In genomic region chr12:12725086-12725955, GRCh38 we compare ENCODE assay signal across 8 cellular contexts. TPM values are rescaled to one million over a fixed set of nuclear protein-coding genes. Genes with fewer than 3 reads are reported as not detected.
A peak's percentile ranks its signal among the peaks of the same experiment; 100 is the strongest.
DNase-seq lines count a peak whose midpoint lies in the region; ATAC-seq lines count a peak whose summit lies in the region.

No MANE protein-coding gene starts in this region.

- H3K36me3 ChIP-seq in CD4-positive, alpha-beta memory T cell (ENCODE audit: insufficient read depth, low read length) = peaks cover 11% of the 10 kb centered on the region
- peaks cover 2% of the 10 kb centered on the region for H3K36me3 ChIP-seq in ectodermal cell (ENCODE audit: control insufficient read depth, insufficient read depth, low read length)

- H3K4me3 Mint-ChIP-seq in CD4-positive, alpha-beta memory T cell = peak overlapping the region; percentile 89 to 96 (median 95)
- H3K4me3 Mint-ChIP-seq in activated CD8-positive, alpha-beta T cell treated with anti-CD3 and anti-CD28 coated beads, Interleukin-2, amount 10 ng/mL, durations not matched to agents 7 days and 5 days = peak overlapping the region; percentile 87

- peaks cover 0 to 7% (median 0%) of the 10 kb centered on the region in 8 donors for H3K9me3 Mint-ChIP-seq in CD4-positive, alpha-beta memory T cell
- no peaks in the 10 kb centered on the region for H3K9me3 Mint-ChIP-seq in activated CD8-positive, alpha-beta T cell treated with anti-CD3 and anti-CD28 coated beads, Interleukin-2, amount 10 ng/mL, durations not matched to agents 7 days and 5 days (ENCODE audit: insufficient read depth)

- 0 to 1% methylated on average over 87 to 93 of the region's 93 CpGs for WGBS in ectodermal cell, 2 experiments

- CTCF ChIA-PET in CD4-positive, alpha-beta memory T cell (lab: Charles Lee; ENCODE audit: partially characterized antibody) = interaction anchor here (0.7 to 8.0 kb wide), 12 partner anchors 9 to 375 kb away, joined by 3 to 104 read pairs (median 4); partner anchors contain the start of genes CREBL2 and MANSC1
- CTCF ChIA-PET in activated CD8-positive, alpha-beta T cell treated with anti-CD3 and anti-CD28 coated beads, Interleukin-2, amount 10 ng/mL, durations not matched to agents 7 days and 5 days (lab: Charles Lee) = interaction anchor here (0.6 to 4.7 kb wide), 7 partner anchors 9 to 367 kb away, joined by 3 to 66 read pairs (median 8); partner anchors contain the start of gene CDKN1B

- peaks cover 57% of the 10 kb centered on the region for H3K4me1 ChIP-seq in CD4-positive, alpha-beta memory T cell (ENCODE audit: insufficient read depth, low read length)
- H3K4me1 ChIP-seq in ectodermal cell (ENCODE audit: control insufficient read depth, insufficient read depth, low read length) = peaks cover 6% of the 10 kb centered on the region

- DNase-seq in CD4-positive, alpha-beta memory T cell = peak; percentile 93 to 99 (median 97)
- DNase-seq in HK-2 (ENCODE audit: unreplicated experiment) (peak; percentile 93), NCI-H82 treated with DMSO at 0.1 percent for 48 hours (lab: John Stamatoyannopoulos, UW; ENCODE audit: unreplicated experiment) (peak; percentile 85), lung microvascular endothelial cell (ENCODE audit: low read depth in 2 of 2) (peak; percentile 99 to 100)
- peak; percentile 98 for DNase-seq in activated CD8-positive, alpha-beta T cell treated with anti-CD3 and anti-CD28 coated beads, Interleukin-2, amount 10 ng/mL, durations not matched to agents 7 days and 5 days
- DNase-seq in stimulated activated CD4-positive, alpha-beta T cell treated with anti-CD3 and anti-CD28 coated beads, TNF-alpha, amount 100 ng/mL, for 4 hours (ENCODE audit: low read depth in 3 of 3) = peak; percentile 78 to 87 (median 82)

- H3K9me3 ChIP-seq in CD4-positive, alpha-beta memory T cell (ENCODE audit: control insufficient read depth in 1 of 2, low read length in 2 of 2) = no peaks in the 10 kb centered on the region
- no peaks in the 10 kb centered on the region for H3K9me3 ChIP-seq in ectodermal cell (ENCODE audit: control insufficient read depth, low read length)

- POLR2A ChIA-PET in CD4-positive, alpha-beta memory T cell (lab: Charles Lee; ENCODE audit: partially characterized antibody) = interaction anchor here (0.6 to 19.2 kb wide), 31 partner anchors 7 to 1640 kb away, joined by 3 to 1446 read pairs (median 5); partner anchors contain the start of genes ATF7IP, BORCS5, CDKN1B and CREBL2
- POLR2A ChIA-PET in activated CD8-positive, alpha-beta T cell treated with anti-CD3 and anti-CD28 coated beads, Interleukin-2, amount 10 ng/mL, durations not matched to agents 7 days and 5 days (lab: Charles Lee) = interaction anchor here (0.6 to 16.1 kb wide), 28 partner anchors 9 to 368 kb away, joined by 3 to 516 read pairs (median 4); partner anchors contain the start of genes BORCS5, CDKN1B and GPR19

- H3K27ac ChIP-seq in CD4-positive, alpha-beta memory T cell (ENCODE audit: low read depth, low read length) = peak overlapping the region; percentile 95
- peak overlapping the region; percentile 98 for H3K27ac ChIP-seq in ectodermal cell (ENCODE audit: insufficient read depth, low read depth, low read length, poor library complexity, severe bottlenecking)

- H3K4me1 Mint-ChIP-seq in CD4-positive, alpha-beta memory T cell = peaks cover 40 to 72% (median 46%) of the 10 kb centered on the region in 4 donors
- peaks cover 24% of the 10 kb centered on the region for H3K4me1 Mint-ChIP-seq in activated CD8-positive, alpha-beta T cell treated with anti-CD3 and anti-CD28 coated beads, Interleukin-2, amount 10 ng/mL, durations not matched to agents 7 days and 5 days (ENCODE audit: low read depth)

- peaks cover 0 to 1% of the 10 kb centered on the region in 2 donors for H3K27me3 Mint-ChIP-seq in CD4-positive, alpha-beta memory T cell
- H3K27me3 Mint-ChIP-seq in activated CD8-positive, alpha-beta T cell treated with anti-CD3 and anti-CD28 coated beads, Interleukin-2, amount 10 ng/mL, durations not matched to agents 7 days and 5 days (ENCODE audit: low read depth) = no peaks in the 10 kb centered on the region

- H3K4me3 ChIP-seq in CD4-positive, alpha-beta memory T cell (ENCODE audit: low read length in 2 of 2) = peak overlapping the region; percentile 79 to 80
- H3K4me3 ChIP-seq in ectodermal cell (ENCODE audit: insufficient read depth, low read depth, low read length) = peak overlapping the region; percentile 61

- peak overlapping the region; percentile 95 to 99 (median 98) for H3K27ac Mint-ChIP-seq in CD4-positive, alpha-beta memory T cell
- peak overlapping the region; percentile 96 for H3K27ac Mint-ChIP-seq in activated CD8-positive, alpha-beta T cell treated with anti-CD3 and anti-CD28 coated beads, Interleukin-2, amount 10 ng/mL, durations not matched to agents 7 days and 5 days

- ATAC-seq in GM19455 (IDR thresholded peaks at IDR 0.05; ENCODE audit: unreplicated experiment) = peak; percentile 50
- ATAC-seq in activated CD8-positive, alpha-beta T cell treated with anti-CD3 and anti-CD28 coated beads, Interleukin-2, amount 10 ng/mL, durations not matched to agents 7 days and 5 days = peak; percentile 63

- intact Hi-C loops in CD4-positive, alpha-beta memory T cell (cut with micrococcal nuclease) = loop anchor here (1.0 to 10.0 kb wide), 10 partner anchors 8 to 1659 kb away; partner anchors contain the start of genes BORCS5, CDKN1B and GPR19

- no peaks in the 10 kb centered on the region for H3K27me3 ChIP-seq in CD4-positive, alpha-beta memory T cell (ENCODE audit: insufficient read depth, low read length)
- no peaks in the 10 kb centered on the region for H3K27me3 ChIP-seq in ectodermal cell (ENCODE audit: control insufficient read depth, insufficient read depth, low read length, poor library complexity, severe bottlenecking)

- H3K36me3 Mint-ChIP-seq in CD4-positive, alpha-beta memory T cell = peaks cover 21 to 49% of the 10 kb centered on the region in 2 donors
- H3K36me3 Mint-ChIP-seq in activated CD8-positive, alpha-beta T cell treated with anti-CD3 and anti-CD28 coated beads, Interleukin-2, amount 10 ng/mL, durations not matched to agents 7 days and 5 days (ENCODE audit: low read depth) = peaks cover 76% of the 10 kb centered on the region

RNA-seq across cellular contexts. Expression of gene CDKN1B, which starts 8.2 kb away (rescaled TPM):
- total RNA-seq in CD4-positive, alpha-beta memory T cell = 100 to 1,000 TPM; 232 to 238 TPM
- polyA plus RNA-seq in CD4-positive, alpha-beta memory T cell = 10 to 100 TPM; 12.5 to 14.5 TPM
- 10 to 100 TPM; 90.5 to 96.7 TPM for total RNA-seq in activated CD8-positive, alpha-beta T cell treated with anti-CD3 and anti-CD28 coated beads, Interleukin-2, amount 10 ng/mL, durations not matched to agents 7 days and 5 days
- polyA plus RNA-seq in ectodermal cell (2013, experiment 1 of 4) = 52.6 TPM
- 48.3 TPM for polyA plus RNA-seq in ectodermal cell (2013, experiment 2 of 4)
- polyA plus RNA-seq in ectodermal cell (2013, experiment 3 of 4) = 44.7 TPM
- polyA plus RNA-seq in ectodermal cell (2013, experiment 4 of 4) = 45.3 TPM
- 55.1 and 78.2 TPM in 2 replicates for total RNA-seq in lung microvascular endothelial cell

RNA-seq across cellular contexts. Expression of gene GPR19, which starts 29.3 kb away (rescaled TPM):
- total RNA-seq in CD4-positive, alpha-beta memory T cell = 1 to 10 TPM; 3.4 to 4.4 TPM
- 1 to 10 TPM in 1 of 2 donors, under 1 TPM in 1; 0.55 to 1.2 TPM for polyA plus RNA-seq in CD4-positive, alpha-beta memory T cell
- total RNA-seq in activated CD8-positive, alpha-beta T cell treated with anti-CD3 and anti-CD28 coated beads, Interleukin-2, amount 10 ng/mL, durations not matched to agents 7 days and 5 days = 10 to 100 TPM in 1 of 2 experiments, 1 to 10 TPM in 1; 7.9 to 11.0 TPM
- polyA plus RNA-seq in ectodermal cell (2013, experiment 1 of 4) = 36.1 TPM
- polyA plus RNA-seq in ectodermal cell (2013, experiment 2 of 4) = 48.7 TPM
- 38.5 TPM for polyA plus RNA-seq in ectodermal cell (2013, experiment 3 of 4)
- polyA plus RNA-seq in ectodermal cell (2013, experiment 4 of 4) = 45.1 TPM
- total RNA-seq in lung microvascular endothelial cell = under 0.01 and 0.20 TPM in 2 replicates

Comparison
In these comparisons a context has a peak if more than half of its experiments do, and no peak if none do; other contexts are left out.
1. Peak in every context shown above with its lines: DNase-seq, ATAC-seq, H3K4me3 ChIP-seq and H3K27ac ChIP-seq.